Comparison of ENCODE assay signal across 13 cellular contexts in the genomic region with DNA sequence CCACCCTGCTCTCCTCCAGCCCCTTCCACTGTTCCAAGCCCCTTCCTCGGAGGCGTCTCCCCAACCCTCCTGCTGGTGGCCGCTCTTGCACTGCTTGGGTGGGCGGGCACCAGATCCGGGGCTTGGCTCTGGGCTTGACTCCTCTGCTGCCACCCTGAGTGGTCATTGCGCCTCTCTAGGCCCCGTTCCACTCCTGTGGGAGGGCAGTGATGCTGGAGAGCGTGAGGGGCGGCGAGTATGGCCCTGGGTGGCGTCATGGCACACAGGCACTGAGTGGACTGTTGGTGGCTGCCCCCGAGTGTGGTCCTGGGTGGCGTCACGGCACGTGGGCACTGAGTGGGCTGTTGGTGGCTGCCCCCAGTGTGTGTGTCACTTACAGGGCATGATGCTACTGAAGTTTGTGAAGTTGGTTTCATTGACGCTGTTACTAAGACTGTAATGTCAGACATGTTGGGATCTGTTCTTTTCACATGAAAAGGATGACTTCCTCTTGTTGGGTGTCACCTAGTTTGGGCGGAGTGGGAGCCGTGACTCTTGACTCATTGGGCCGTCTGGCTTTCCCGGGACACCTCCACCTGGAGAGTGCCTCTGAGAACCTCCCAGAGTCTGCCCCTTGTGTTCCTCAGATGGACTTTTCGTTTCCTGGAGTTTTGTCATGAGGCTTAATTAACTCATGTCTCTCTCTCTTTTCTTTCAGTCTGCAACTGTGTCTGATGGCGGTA. TPM values are rescaled to one million over a fixed set of nuclear protein-coding genes. Genes with fewer than 3 reads are reported as not detected.
A peak's percentile ranks its signal among the peaks of the same experiment; 100 is the strongest.
DNase-seq lines count a peak whose midpoint lies in the region; ATAC-seq and TF ChIP-seq lines count a peak whose summit lies in the region.
"Had no signal": no experiment of that assay in that cellular context is flagged by ENCODE, and none has a peak within 500 bp of the region (broad histone marks: within the 10 kb centered on the region; RNA-seq: fewer than 3 reads in every experiment).

No MANE protein-coding gene starts in this region.

- peaks cover 0 to 60% (median 33%) of the 10 kb centered on the region in 12 donors for H3K4me1 ChIP-seq in heart left ventricle
- peaks cover 6 to 25% of the 10 kb centered on the region in 2 donors for H3K4me1 ChIP-seq in esophagus (ENCODE audit: control insufficient read depth in 2 of 2, insufficient read depth in 2 of 2, low read length in 1 of 2)
- peaks cover 24% of the 10 kb centered on the region for H3K4me1 ChIP-seq in osteoblast (ENCODE audit: insufficient read depth, low read length)

- WGBS in heart left ventricle, 4 donors = 89 to 92% (median 90%) methylated on average over 22 of the region's 22 CpGs
- WGBS in esophagus, 2 donors = 57 to 66% methylated on average over 22 of the region's 22 CpGs

- ATAC-seq in heart left ventricle = no peak

- H3K27me3 ChIP-seq in heart left ventricle (no peaks in the 10 kb centered on the region), esophagus (ENCODE audit: control insufficient read depth in 1 of 2, insufficient read depth in 2 of 2, low read length in 2 of 2) (no peaks in the 10 kb centered on the region), osteoblast (ENCODE audit: insufficient read depth, low read length) (no peaks in the 10 kb centered on the region)

- H3K27me3 Mint-ChIP-seq in T-helper 2 cell treated with Interferon-gamma antibody and Interleukin-4, amounts not matched to agents 5 μg/mL and 100 μg/mL, for 36 hours (ENCODE audit: low read depth) = peaks cover 11% of the 10 kb centered on the region
- H3K27me3 Mint-ChIP-seq: stimulated activated naive CD8-positive, alpha-beta T cell treated with anti-CD3 and anti-CD28 coated beads, Interleukin-15, Interleukin-2, amounts not matched to agents 100 ng/mL and 50 ng/mL, for 24 hours had no signal

- no peak overlapping the region for H3K4me2 ChIP-seq in osteoblast (ENCODE audit: insufficient read depth, low read length)

- peaks cover 3% of the 10 kb centered on the region for H3K79me2 ChIP-seq in osteoblast (ENCODE audit: insufficient read depth, low read length)

- H3K36me3 ChIP-seq in heart left ventricle (no peaks in the 10 kb centered on the region), esophagus (ENCODE audit: control insufficient read depth in 2 of 2, insufficient read depth in 2 of 2, low read length in 1 of 2) (no peaks in the 10 kb centered on the region), osteoblast (ENCODE audit: insufficient read depth, low read length) (no peaks in the 10 kb centered on the region)

- DNase-seq in heart left ventricle (peak in 1 of 5 donors; percentile 54), cardiac septum (ENCODE audit: low spot score) (no peak), osteoblast (ENCODE audit: insufficient read length, low spot score, missing footprints) (peak; percentile 62), NCI-H187 treated with DMSO at 0.1 percent for 48 hours (lab: John Stamatoyannopoulos, UW) (no peak), NCI-H187 (lab: John Stamatoyannopoulos, UW) (no peak)
- DNase-seq in activated CD4-positive, CD25-positive, alpha-beta regulatory T cell (lab: John Stamatoyannopoulos, UW) = no peak
- no peak for DNase-seq in T-helper 2 cell treated with Interferon-gamma antibody and Interleukin-4, amounts not matched to agents 5 μg/mL and 100 μg/mL, for 36 hours (ENCODE audit: low spot score)
- DNase-seq: stimulated activated CD4-positive, alpha-beta T cell treated with anti-CD3 and anti-CD28 coated beads, Interleukin-12 subunit alpha, Interleukin-12 subunit beta, amount 100 ng/mL, for 4 hours had no signal

- no peak for TF ChIP-seq POLR2A in heart left ventricle (IDR thresholded peaks at IDR 0.05)

- H3K4me3 Mint-ChIP-seq in T-helper 2 cell treated with Interferon-gamma antibody and Interleukin-4, amounts not matched to agents 5 μg/mL and 100 μg/mL, for 36 hours = no peak overlapping the region
- H3K4me3 Mint-ChIP-seq: stimulated activated naive CD8-positive, alpha-beta T cell treated with anti-CD3 and anti-CD28 coated beads, Interleukin-15, Interleukin-2, amounts not matched to agents 100 ng/mL and 50 ng/mL, for 24 hours had no signal

- no peaks in the 10 kb centered on the region for H3K36me3 Mint-ChIP-seq in T-helper 2 cell treated with Interferon-gamma antibody and Interleukin-4, amounts not matched to agents 5 μg/mL and 100 μg/mL, for 36 hours (ENCODE audit: low read depth)

- TF ChIP-seq CTCF in heart left ventricle (IDR thresholded peaks at IDR 0.05) (no peak), osteoblast (IDR thresholded peaks at IDR 0.05; ENCODE audit: extremely low read depth, low read depth, low read length) (no peak)

- H3K4me3 ChIP-seq in heart left ventricle = peak overlapping the region in 10 of 12 donors; percentile 9 to 58 (median 36)
- H3K4me3 ChIP-seq in esophagus (ENCODE audit: low read depth in 1 of 2, low read length in 2 of 2) = peak overlapping the region; percentile 45 to 63
- no peak overlapping the region for H3K4me3 ChIP-seq in osteoblast (ENCODE audit: insufficient read depth, low read length)

- H3K27ac ChIP-seq in heart left ventricle = peak overlapping the region in 11 of 12 donors; percentile 9 to 97 (median 65)
- H3K27ac ChIP-seq in esophagus (ENCODE audit: low read depth in 2 of 2, low read length in 1 of 2) = peak overlapping the region; percentile 99
- no peak overlapping the region for H3K27ac ChIP-seq in osteoblast (ENCODE audit: low read depth, low read length)

- no peaks in the 10 kb centered on the region for H3K9me3 ChIP-seq in heart left ventricle
- H3K9me3 ChIP-seq in esophagus (ENCODE audit: control insufficient read depth in 2 of 2, insufficient read depth in 1 of 2, low read depth in 1 of 2, low read length in 1 of 2) = no peaks in the 10 kb centered on the region
- no peaks in the 10 kb centered on the region for H3K9me3 ChIP-seq in osteoblast (ENCODE audit: low read depth, low read length)

- H3K4me1 Mint-ChIP-seq in T-helper 2 cell treated with Interferon-gamma antibody and Interleukin-4, amounts not matched to agents 5 μg/mL and 100 μg/mL, for 36 hours (ENCODE audit: low read depth) = peaks cover 12% of the 10 kb centered on the region

- H3K9me3 Mint-ChIP-seq in T-helper 2 cell treated with Interferon-gamma antibody and Interleukin-4, amounts not matched to agents 5 μg/mL and 100 μg/mL, for 36 hours = peaks cover 10% of the 10 kb centered on the region

- intact Hi-C loops in heart left ventricle (cut with DNase I) (loop anchor here in 1 of 10 donors (5.0 kb wide), 1 partner anchor 39 kb away; no protein-coding TSS in a partner anchor), cardiac septum (cut with DNase I) (no loop called here)

- H4K20me1 ChIP-seq in osteoblast (ENCODE audit: insufficient read depth, low read length) = no peaks in the 10 kb centered on the region

- no peak overlapping the region for H2AFZ ChIP-seq in osteoblast (ENCODE audit: low read length)

- H3K27ac Mint-ChIP-seq in T-helper 2 cell treated with Interferon-gamma antibody and Interleukin-4, amounts not matched to agents 5 μg/mL and 100 μg/mL, for 36 hours = no peak overlapping the region
- H3K27ac Mint-ChIP-seq: memory B cell; stimulated activated naive CD8-positive, alpha-beta T cell treated with anti-CD3 and anti-CD28 coated beads, Interleukin-15, Interleukin-2, amounts not matched to agents 100 ng/mL and 50 ng/mL, for 24 hours had no signal

RNA-seq across cellular contexts. Expression of a gene that starts 55.9 kb away (rescaled TPM):
- total RNA-seq in heart left ventricle (under 1 TPM in 5 of 9 donors, not detected in 4; 0.19 to 0.65 (median 0.47) TPM), cardiac septum (0.38 TPM), osteoblast (not detected in 2 replicates)
- polyA plus RNA-seq in heart left ventricle (under 1 TPM; 0.11 to 0.73 TPM), esophagus (under 1 TPM; 0.53 to 0.55 TPM)
- total RNA-seq: RPMI7951 had no signal
- polyA plus RNA-seq: AG04450 had no signal
